11 cellular contexts compared by ENCODE assay signal in genomic region chrX:31168596-31168995, GRCh38.
DNase-seq lines count a peak whose midpoint lies in the region; ATAC-seq and TF ChIP-seq lines count a peak whose summit lies in the region.
"Had no signal": no experiment of that assay in that cellular context is flagged by ENCODE, and none has a peak within 500 bp of the region (broad histone marks: within the 10 kb centered on the region; RNA-seq: fewer than 3 reads in every experiment).

No MANE protein-coding gene starts in this region.

- no peaks in the 10 kb centered on the region for H3K9me3 ChIP-seq in uterus

- H3K27ac ChIP-seq in uterus, result no peak overlapping the region

- no peak for TF ChIP-seq POLR2A in uterus (IDR thresholded peaks at IDR 0.05)

- no peaks in the 10 kb centered on the region for H3K4me1 ChIP-seq in uterus

- H3K36me3 ChIP-seq in uterus, result no peaks in the 10 kb centered on the region

- peak; percentile 100 for ATAC-seq in GM18502 (IDR thresholded peaks at IDR 0.05; ENCODE audit: poor library complexity, unreplicated experiment)
- peak; percentile 96 for ATAC-seq in GM19463 (IDR thresholded peaks at IDR 0.05; ENCODE audit: unreplicated experiment)
- peak; percentile 99 for ATAC-seq in HG02870 (IDR thresholded peaks at IDR 0.05; ENCODE audit: unreplicated experiment)
- ATAC-seq in HG03469 (IDR thresholded peaks at IDR 0.05; ENCODE audit: unreplicated experiment), result peak; percentile 99

- DNase-seq in NCI-H1092 treated with DMSO at 0.1 percent for 48 hours (lab: John Stamatoyannopoulos, UW) (no peak), uterus (no peak), activated gamma-delta T cell treated with Interleukin-2 at 50 U/mL for 16 hours (no peak), NCI-H1105 treated with DMSO at 0.1 percent for 48 hours (lab: John Stamatoyannopoulos, UW) (no peak)
- DNase-seq: activated effector memory CD4-positive, alpha-beta T cell treated with anti-CD3 and anti-CD28 coated beads, Interleukin-2, amount 50 U/mL, for 16 hours; AML-193; kidney had no signal

- no peaks in the 10 kb centered on the region for H3K27me3 ChIP-seq in uterus

- H3K4me3 ChIP-seq in uterus, result no peak overlapping the region

- intact Hi-C loops in uterus (cut with DNase I; ENCODE audit: low total_unique reads), result no loop called here

- no peak for TF ChIP-seq CTCF in uterus (IDR thresholded peaks at IDR 0.05)
